ENCODE assay signal across 1 cellular context in the genomic region with DNA sequence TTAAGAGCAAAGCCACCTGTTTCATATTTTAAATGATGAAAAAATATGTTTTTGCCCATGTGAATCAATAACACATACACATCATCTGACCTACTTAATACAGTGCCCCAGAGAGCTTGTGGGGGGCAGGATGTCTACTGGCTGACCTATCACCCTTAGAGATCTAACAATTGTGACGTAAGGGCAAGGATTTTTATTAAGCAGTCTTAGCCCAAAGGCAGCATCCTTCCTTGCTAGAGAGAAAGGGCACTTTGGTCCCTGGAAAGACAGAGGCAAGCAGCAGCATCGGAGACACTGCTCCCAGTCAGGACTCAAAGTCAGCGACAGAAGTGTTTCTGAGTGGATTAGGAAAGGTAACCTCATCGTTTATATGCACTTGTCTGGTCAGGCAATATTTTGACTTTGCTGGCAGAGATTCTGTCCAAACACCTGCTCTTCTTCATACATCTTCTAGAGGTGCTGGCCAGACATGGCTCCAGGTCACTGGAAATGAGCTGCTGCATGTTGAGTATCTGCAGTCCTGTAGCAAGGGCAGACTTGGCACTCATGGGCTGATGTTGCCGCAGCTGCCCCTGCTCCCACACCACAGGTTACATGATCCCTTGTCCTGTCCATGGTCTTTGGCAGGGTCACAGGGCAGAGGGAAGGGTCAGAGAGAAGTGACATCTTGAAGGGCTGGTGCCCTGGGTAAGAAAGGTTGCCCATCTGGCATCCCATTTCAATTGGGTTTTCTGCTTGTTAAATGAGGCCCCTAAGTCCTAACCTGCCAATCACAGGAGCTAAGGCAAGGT.
TF ChIP-seq lines count a peak whose summit lies in the region.

No MANE protein-coding gene starts in this region.

TF ChIP-seq in IMR-90, 13 proteins besides CTCF, POLR2A, EP300 and RAD21 (continued from another document):
- TF ChIP-seq, protein P1, sequence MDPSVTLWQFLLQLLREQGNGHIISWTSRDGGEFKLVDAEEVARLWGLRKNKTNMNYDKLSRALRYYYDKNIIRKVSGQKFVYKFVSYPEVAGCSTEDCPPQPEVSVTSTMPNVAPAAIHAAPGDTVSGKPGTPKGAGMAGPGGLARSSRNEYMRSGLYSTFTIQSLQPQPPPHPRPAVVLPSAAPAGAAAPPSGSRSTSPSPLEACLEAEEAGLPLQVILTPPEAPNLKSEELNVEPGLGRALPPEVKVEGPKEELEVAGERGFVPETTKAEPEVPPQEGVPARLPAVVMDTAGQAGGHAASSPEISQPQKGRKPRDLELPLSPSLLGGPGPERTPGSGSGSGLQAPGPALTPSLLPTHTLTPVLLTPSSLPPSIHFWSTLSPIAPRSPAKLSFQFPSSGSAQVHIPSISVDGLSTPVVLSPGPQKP (IDR thresholded peaks at IDR 0.05; ENCODE audit: borderline replicate concordance, low read depth, low read length) = no peak
- TF ChIP-seq MXI1 (IDR thresholded peaks at IDR 0.05; ENCODE audit: borderline replicate concordance, low read depth, low read length) (no peak), RCOR1 (IDR thresholded peaks at IDR 0.05; ENCODE audit: insufficient replicate concordance, low read length) (no peak), CHD1 (IDR thresholded peaks at IDR 0.05; ENCODE audit: low read depth, low read length) (no peak), MAFK (IDR thresholded peaks at IDR 0.05; ENCODE audit: low read depth, low read length) (no peak), SMC3 (IDR thresholded peaks at IDR 0.05; ENCODE audit: low read depth, low read length) (no peak), RFX5 (IDR thresholded peaks at IDR 0.05; ENCODE audit: low read depth, low read length) (no peak), FOS (IDR thresholded peaks at IDR 0.05; ENCODE audit: low read depth, low read length) (no peak), CEBPB (IDR thresholded peaks at IDR 0.05; ENCODE audit: low read depth, low read length) (no peak), NFE2L2 (IDR thresholded peaks at IDR 0.05; ENCODE audit: low read depth, low read length) (no peak), BHLHE40 (IDR thresholded peaks at IDR 0.05; ENCODE audit: low read depth, low read length) (no peak)
- TF ChIP-seq, protein P2, sequence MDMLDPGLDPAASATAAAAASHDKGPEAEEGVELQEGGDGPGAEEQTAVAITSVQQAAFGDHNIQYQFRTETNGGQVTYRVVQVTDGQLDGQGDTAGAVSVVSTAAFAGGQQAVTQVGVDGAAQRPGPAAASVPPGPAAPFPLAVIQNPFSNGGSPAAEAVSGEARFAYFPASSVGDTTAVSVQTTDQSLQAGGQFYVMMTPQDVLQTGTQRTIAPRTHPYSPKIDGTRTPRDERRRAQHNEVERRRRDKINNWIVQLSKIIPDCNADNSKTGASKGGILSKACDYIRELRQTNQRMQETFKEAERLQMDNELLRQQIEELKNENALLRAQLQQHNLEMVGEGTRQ (IDR thresholded peaks at IDR 0.05; ENCODE audit: low read depth, low read length) = no peak
